In genomic region chr6:18091382-18091781, GRCh38 we compare ENCODE assay signal across 22 cellular contexts. TPM values are rescaled to one million over a fixed set of nuclear protein-coding genes. Genes with fewer than 3 reads are reported as not detected.
"Had no signal": no experiment of that assay in that cellular context is flagged by ENCODE, and none has a peak within 500 bp of the region (broad histone marks: within the 10 kb centered on the region; RNA-seq: fewer than 3 reads in every experiment).

No MANE protein-coding gene starts in this region.

- H3K4me3 Mint-ChIP-seq: activated CD4-positive, alpha-beta memory T cell treated with anti-CD3 and anti-CD28 coated beads, Interleukin-2, amount 10 ng/mL, durations not matched to agents 7 days and 5 days; activated CD4-positive, alpha-beta T cell treated with anti-CD3 and anti-CD28 coated beads, Interleukin-2, amount 10 ng/mL, durations not matched to agents 7 days and 5 days; activated naive CD8-positive, alpha-beta T cell; activated T-cell treated with anti-CD3 and anti-CD28 coated beads, Interleukin-2, amount 50 U/mL, for 24 hours; activated T-cell treated with anti-CD3 and anti-CD28 coated beads, Interleukin-2, amount 50 U/mL, for 72 hours had no signal

- ATAC-seq: activated T-cell treated with anti-CD3 and anti-CD28 coated beads, Interleukin-2, amount 50 U/mL, for 72 hours had no signal

- H3K27ac Mint-ChIP-seq: activated CD4-positive, alpha-beta memory T cell treated with anti-CD3 and anti-CD28 coated beads, Interleukin-2, amount 10 ng/mL, durations not matched to agents 7 days and 5 days; activated CD4-positive, alpha-beta T cell treated with anti-CD3 and anti-CD28 coated beads, Interleukin-2, amount 10 ng/mL, durations not matched to agents 7 days and 5 days; activated naive CD8-positive, alpha-beta T cell; activated T-cell treated with anti-CD3 and anti-CD28 coated beads, Interleukin-2, amount 50 U/mL, for 24 hours; activated T-cell treated with anti-CD3 and anti-CD28 coated beads, Interleukin-2, amount 50 U/mL, for 72 hours had no signal

- H3K27me3 ChIP-seq: brain microvascular endothelial cell had no signal

- H3K27ac ChIP-seq: brain microvascular endothelial cell had no signal

- DNase-seq: activated CD4-positive, alpha-beta memory T cell treated with anti-CD3 and anti-CD28 coated beads, Interleukin-2, amount 10 ng/mL, durations not matched to agents 7 days and 5 days; activated CD4-positive, alpha-beta T cell treated with anti-CD3 and anti-CD28 coated beads for 1 hour; activated CD4-positive, alpha-beta T cell treated with anti-CD3 and anti-CD28 coated beads for 4 hours; activated CD4-positive, alpha-beta T cell treated with anti-CD3 and anti-CD28 coated beads, Interleukin-2, amount 10 ng/mL, durations not matched to agents 7 days and 5 days; activated CD4-positive, alpha-beta T cell treated with anti-CD3 and anti-CD28 coated beads, Interleukin-2, amount 50 U/mL, for 4 hours; activated CD4-positive, CD25-positive, alpha-beta regulatory T cell; activated CD8-positive, alpha-beta memory T cell treated with anti-CD3 and anti-CD28 coated beads, Interleukin-2, amount 50 U/mL, for 48 hours; activated gamma-delta T cell; activated naive CD4-positive, alpha-beta T cell treated with anti-CD3 and anti-CD28 coated beads, Interleukin-2, amount 50 U/mL, for 16 hours; activated naive CD4-positive, alpha-beta T cell treated with Interleukin-2 at 50 U/mL for 16 hours; activated T-cell treated with anti-CD3 and anti-CD28 coated beads for 4 hours; activated T-cell treated with anti-CD3 and anti-CD28 coated beads, Interleukin-2, amount 50 U/mL, for 24 hours; activated T-cell treated with anti-CD3 and anti-CD28 coated beads, Interleukin-2, amount 50 U/mL, for 72 hours; amniotic stem cell; anterior cingulate cortex; brain microvascular endothelial cell; caudate nucleus; effector CD8-positive, alpha-beta T cell; foreskin fibroblast; T-helper 2 cell had no signal

- H3K36me3 Mint-ChIP-seq: activated naive CD8-positive, alpha-beta T cell had no signal

- H3K4me1 Mint-ChIP-seq: activated CD4-positive, alpha-beta memory T cell treated with anti-CD3 and anti-CD28 coated beads, Interleukin-2, amount 10 ng/mL, durations not matched to agents 7 days and 5 days; activated CD4-positive, alpha-beta T cell treated with anti-CD3 and anti-CD28 coated beads, Interleukin-2, amount 10 ng/mL, durations not matched to agents 7 days and 5 days had no signal

- H3K36me3 ChIP-seq: brain microvascular endothelial cell had no signal

RNA-seq across cellular contexts. Expression of gene NHLRC1, which starts 31.1 kb away (rescaled TPM):
- total RNA-seq: astrocyte had no signal
